In genomic region chr18:9608728-9609127, GRCh38 we compare ENCODE assay signal across 12 cellular contexts. TPM values are rescaled to one million over a fixed set of nuclear protein-coding genes. Genes with fewer than 3 reads are reported as not detected.
A peak's percentile ranks its signal among the peaks of the same experiment; 100 is the strongest.
DNase-seq lines count a peak whose midpoint lies in the region; ATAC-seq, FAIRE-seq and TF ChIP-seq lines count a peak whose summit lies in the region.
"Had no signal": no experiment of that assay in that cellular context is flagged by ENCODE, and none has a peak within 500 bp of the region (broad histone marks: within the 10 kb centered on the region; RNA-seq: fewer than 3 reads in every experiment).

No MANE protein-coding gene starts in this region.

- H3K27me3 Mint-ChIP-seq in HFFc6 (ENCODE audit: insufficient read depth) (peaks cover 3% of the 10 kb centered on the region), chondrocyte (ENCODE audit: low read depth) (no peaks in the 10 kb centered on the region)
- H3K27me3 Mint-ChIP-seq in effector memory CD8-positive, alpha-beta T cell: no peaks in the 10 kb centered on the region
- no peaks in the 10 kb centered on the region for H3K27me3 Mint-ChIP-seq in CD4-positive, alpha-beta T cell
- H3K27me3 Mint-ChIP-seq: activated naive CD8-positive, alpha-beta T cell had no signal

- H3K36me3 Mint-ChIP-seq in HFFc6 (ENCODE audit: low read depth): peaks cover 35% of the 10 kb centered on the region
- peaks cover 6% of the 10 kb centered on the region for H3K36me3 Mint-ChIP-seq in chondrocyte (ENCODE audit: low read depth)
- H3K36me3 Mint-ChIP-seq in effector memory CD8-positive, alpha-beta T cell (ENCODE audit: insufficient read depth): peaks cover 9% of the 10 kb centered on the region
- peaks cover 11% of the 10 kb centered on the region for H3K36me3 Mint-ChIP-seq in CD4-positive, alpha-beta T cell (ENCODE audit: low read depth)

- peaks cover 61% of the 10 kb centered on the region for H3K4me1 Mint-ChIP-seq in HFFc6 (ENCODE audit: low read depth)
- peaks cover 50% of the 10 kb centered on the region for H3K4me1 Mint-ChIP-seq in chondrocyte (ENCODE audit: low read depth)
- peaks cover 38 to 75% of the 10 kb centered on the region in 2 donors for H3K4me1 Mint-ChIP-seq in effector memory CD8-positive, alpha-beta T cell (ENCODE audit: low read depth in 2 of 2)
- H3K4me1 Mint-ChIP-seq in CD4-positive, alpha-beta T cell (ENCODE audit: low read depth): peaks cover 62% of the 10 kb centered on the region

- peak in 1 of 2 experiments; percentile 31 for DNase-seq in A549 (ENCODE audit: low read depth in 1 of 2, low spot score in 1 of 2)
- DNase-seq in HFFc6: no peak
- no peak for DNase-seq in chondrocyte (ENCODE audit: low spot score)
- no peak for DNase-seq in lower lobe of right lung
- DNase-seq in effector memory CD8-positive, alpha-beta T cell: no peak
- no peak for DNase-seq in Ammon's horn (ENCODE audit: low spot score)
- DNase-seq in DMS 273 (lab: John Stamatoyannopoulos, UW; ENCODE audit: unreplicated experiment): no peak
- no peak for DNase-seq in CD4-positive, alpha-beta T cell
- DNase-seq: left lung, NCI-H2029 treated with DMSO at 0.1 percent for 48 hours had no signal

- WGBS in A549 (ENCODE audit: missing lambda C conversion rate): 4% methylated on average over 1 of the region's 1 CpG

- peak overlapping the region; percentile 69 for H3K4me2 ChIP-seq in A549

- no peak for TF ChIP-seq POLR2A in A549 (IDR thresholded peaks at IDR 0.05; ENCODE audit: low read length)

- no peak overlapping the region for H3K4me3 Mint-ChIP-seq in HFFc6
- no peak overlapping the region for H3K4me3 Mint-ChIP-seq in chondrocyte (ENCODE audit: unreplicated experiment)
- peak overlapping the region in 1 of 2 donors; percentile 30 for H3K4me3 Mint-ChIP-seq in effector memory CD8-positive, alpha-beta T cell
- no peak overlapping the region for H3K4me3 Mint-ChIP-seq in CD4-positive, alpha-beta T cell
- H3K4me3 Mint-ChIP-seq: activated naive CD8-positive, alpha-beta T cell had no signal

- H3K27ac Mint-ChIP-seq in HFFc6 (peak overlapping the region; percentile 47), chondrocyte (ENCODE audit: unreplicated experiment) (peak overlapping the region; percentile 38)
- peak overlapping the region in 1 of 2 donors; percentile 50 for H3K27ac Mint-ChIP-seq in effector memory CD8-positive, alpha-beta T cell
- H3K27ac Mint-ChIP-seq in CD4-positive, alpha-beta T cell: no peak overlapping the region
- H3K27ac Mint-ChIP-seq: activated naive CD8-positive, alpha-beta T cell had no signal

- ATAC-seq in A549 (no peak), lower lobe of right lung (no peak)
- ATAC-seq in effector memory CD8-positive, alpha-beta T cell (replicated peaks): no peak
- ATAC-seq in CD4-positive, alpha-beta T cell (ENCODE audit: poor library complexity): no peak
- ATAC-seq: left lung had no signal

- FAIRE-seq in A549 (lab: Jason Lieb, UNC): no peak
- FAIRE-seq: TTC549 had no signal

- H3K9me3 Mint-ChIP-seq in HFFc6 (no peaks in the 10 kb centered on the region), chondrocyte (ENCODE audit: low read depth) (no peaks in the 10 kb centered on the region)
- no peaks in the 10 kb centered on the region for H3K9me3 Mint-ChIP-seq in effector memory CD8-positive, alpha-beta T cell
- H3K9me3 Mint-ChIP-seq in CD4-positive, alpha-beta T cell: no peaks in the 10 kb centered on the region

- H3K4me1 ChIP-seq in A549 (peaks cover 43% of the 10 kb centered on the region), lower lobe of right lung (peaks cover 53% of the 10 kb centered on the region)

- H3K4me3 ChIP-seq in A549: no peak overlapping the region
- H3K4me3 ChIP-seq in lower lobe of right lung: no peak overlapping the region
- H3K4me3 ChIP-seq: left lung had no signal

- CTCF ChIA-PET in A549 (lab: Yijun Ruan, JAX): interaction anchor here (1.1 to 3.1 kb wide), 4 partner anchors 33 to 75 kb away, joined by 5 to 16 read pairs (median 11); no protein-coding TSS in a partner anchor
- CTCF ChIA-PET in CD4-positive, alpha-beta T cell (lab: Charles Lee): interaction anchor here (0.5 kb wide), 1 partner anchor 8 kb away, joined by 3 read pairs; no protein-coding TSS in a partner anchor

- H3K36me3 ChIP-seq in lower lobe of right lung: peaks cover 24% of the 10 kb centered on the region

- H3K9me3 ChIP-seq in A549 (no peaks in the 10 kb centered on the region), lower lobe of right lung (no peaks in the 10 kb centered on the region)
- no peaks in the 10 kb centered on the region for H3K9me3 ChIP-seq in CD4-positive, alpha-beta T cell (ENCODE audit: control insufficient read depth, low read length)
- H3K9me3 ChIP-seq: left lung had no signal

- TF ChIP-seq CTCF in A549 (IDR thresholded peaks at IDR 0.05) (no peak), HFFc6 (IDR thresholded peaks at IDR 0.05) (no peak), chondrocyte (IDR thresholded peaks at IDR 0.05) (no peak), lower lobe of right lung (IDR thresholded peaks at IDR 0.05) (no peak)
- TF ChIP-seq CTCF in CD4-positive, alpha-beta T cell (IDR thresholded peaks at IDR 0.05): no peak

- POLR2A ChIA-PET in A549 (lab: Yijun Ruan, JAX): no interaction called here
- POLR2A ChIA-PET in CD4-positive, alpha-beta T cell (lab: Charles Lee): interaction anchor here (0.7 kb wide), 1 partner anchor 1172 kb away, joined by 3 read pairs; no protein-coding TSS in a partner anchor

- TF ChIP-seq RAD21 in A549 (conservative IDR thresholded peaks at IDR 0.05 in 1 of 2, IDR thresholded peaks at IDR 0.05 in 1 of 2): no peak

- peak overlapping the region; percentile 39 to 79; a peak in 5 of 6 replicates for H3K27ac ChIP-seq in A549
- H3K27ac ChIP-seq in lower lobe of right lung: peak overlapping the region; percentile 5
- H3K27ac ChIP-seq in CD4-positive, alpha-beta T cell (ENCODE audit: low read depth, low read length): no peak overlapping the region

- no peak for TF ChIP-seq EP300 in A549 (IDR thresholded peaks at IDR 0.05)

- H3K27me3 ChIP-seq in lower lobe of right lung (ENCODE audit: low read depth): no peaks in the 10 kb centered on the region
- H3K27me3 ChIP-seq in CD4-positive, alpha-beta T cell (ENCODE audit: control insufficient read depth, insufficient read depth, low read length): no peaks in the 10 kb centered on the region
- H3K27me3 ChIP-seq: left lung had no signal

- intact Hi-C loops in lower lobe of right lung (cut with DNase I): no loop called here
- intact Hi-C loops in CD4-positive, alpha-beta T cell (cut with DNase I, micrococcal nuclease): no loop called here

TF ChIP-seq in A549, 52 proteins besides CTCF, POLR2A, EP300 and RAD21:
- no peak for TF ChIP-seq FOSL2 (IDR thresholded peaks at IDR 0.05)
- no peak for TF ChIP-seq FOSL2 (CRISPR knock-in tag; IDR thresholded peaks at IDR 0.05)
- TF ChIP-seq ESRRA (IDR thresholded peaks at IDR 0.05; ENCODE audit: borderline replicate concordance, low read length): no peak
- TF ChIP-seq HOXB5 (CRISPR knock-in tag; IDR thresholded peaks at IDR 0.05): no peak
- TF ChIP-seq TFCP2L1 (CRISPR knock-in tag; IDR thresholded peaks at IDR 0.05): no peak
- TF ChIP-seq ZFP36 (IDR thresholded peaks at IDR 0.05; ENCODE audit: borderline replicate concordance, partially characterized antibody): no peak
- no peak for TF ChIP-seq ZSCAN20 (CRISPR knock-in tag; IDR thresholded peaks at IDR 0.05)
- TF ChIP-seq, protein P1, sequence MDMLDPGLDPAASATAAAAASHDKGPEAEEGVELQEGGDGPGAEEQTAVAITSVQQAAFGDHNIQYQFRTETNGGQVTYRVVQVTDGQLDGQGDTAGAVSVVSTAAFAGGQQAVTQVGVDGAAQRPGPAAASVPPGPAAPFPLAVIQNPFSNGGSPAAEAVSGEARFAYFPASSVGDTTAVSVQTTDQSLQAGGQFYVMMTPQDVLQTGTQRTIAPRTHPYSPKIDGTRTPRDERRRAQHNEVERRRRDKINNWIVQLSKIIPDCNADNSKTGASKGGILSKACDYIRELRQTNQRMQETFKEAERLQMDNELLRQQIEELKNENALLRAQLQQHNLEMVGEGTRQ (IDR thresholded peaks at IDR 0.05): no peak
- no peak for TF ChIP-seq HEYL (CRISPR knock-in tag; IDR thresholded peaks at IDR 0.05)
- no peak for TF ChIP-seq BCL3 (IDR thresholded peaks at IDR 0.05)
- no peak for TF ChIP-seq JUN (IDR thresholded peaks at IDR 0.05)
- TF ChIP-seq MYC (IDR thresholded peaks at IDR 0.05; ENCODE audit: borderline replicate concordance, low read length): no peak

RNA-seq across cellular contexts. Expression of gene PPP4R1, which starts 5.6 kb away (rescaled TPM):
- 94.5 and 97.3 TPM in 2 replicates for polyA plus RNA-seq in A549 (2011; rRNA removed)
- 50.8 and 63.9 TPM in 2 replicates for polyA plus RNA-seq in A549 (2012; cell fraction: cytosol; rRNA removed)
- 65.6 and 112 TPM in 2 replicates for polyA plus RNA-seq in A549 (2012; cell fraction: nucleus; rRNA removed)
- 40.1 to 46.1 TPM (median 41.5 TPM) in 3 replicates for polyA plus RNA-seq in A549 (2017; fragmentation: RNase III; extraction: RNeasy Plus Mini Kit Qiagen cat#74134 plus additional on column Dnase treatment)
- 159 and 172 TPM in 2 replicates for polyA minus RNA-seq in A549 (2011; rRNA and poly(A)+ RNA removed)
- 100 to 1,000 TPM in 4 of 6 experiments, 10 to 100 TPM in 2; 83.0 to 107 (median 103) TPM for total RNA-seq in HFFc6 (2021; fragmentation: NEBNext Ultra II Directional; extraction: Animal tissue kit (Norgen Biotek cat#: 25700))
- 105 to 110 TPM (median 108 TPM) in 3 replicates for total RNA-seq in chondrocyte
- total RNA-seq in lower lobe of right lung: 114 TPM
- total RNA-seq in CD4-positive, alpha-beta T cell: 10 to 100 TPM; 35.7 to 40.2 TPM
